16 cellular contexts compared by ENCODE assay signal in genomic region chr2:173644146-173644545, GRCh38.
DNase-seq lines count a peak whose midpoint lies in the region; ATAC-seq and TF ChIP-seq lines count a peak whose summit lies in the region.
"Had no signal": no experiment of that assay in that cellular context is flagged by ENCODE, and none has a peak within 500 bp of the region (broad histone marks: within the 10 kb centered on the region; RNA-seq: fewer than 3 reads in every experiment).

No MANE protein-coding gene starts in this region.

- peak overlapping the region; percentile 29 for H3K4me2 ChIP-seq in mammary epithelial cell (ENCODE audit: insufficient read depth, low read depth, low read length)

- TF ChIP-seq CTCF in mammary epithelial cell (conservative IDR thresholded peaks at IDR 0.05 in 1 of 2, IDR thresholded peaks at IDR 0.05 in 1 of 2; ENCODE audit: extremely low read depth in 1 of 2, insufficient read depth in 1 of 2, low read depth in 1 of 2, low read length in 2 of 2): no peak
- no peak for TF ChIP-seq CTCF in lung (IDR thresholded peaks at IDR 0.05; ENCODE audit: control extremely low read depth, extremely low read depth)

- DNase-seq in AG08395 (ENCODE audit: low spot score) (peak; percentile 70), LHCN-M2 (ENCODE audit: low read depth) (peak; percentile 74), mammary epithelial cell (peak; percentile 43), lung (ENCODE audit: low spot score) (no peak), mucosa of gallbladder (ENCODE audit: low spot score) (no peak), NCI-H748 (lab: John Stamatoyannopoulos, UW; ENCODE audit: unreplicated experiment) (no peak), Ammon's horn (ENCODE audit: low spot score) (no peak), DMS53 treated with DMSO at 0.1 percent for 48 hours (lab: John Stamatoyannopoulos, UW; ENCODE audit: unreplicated experiment) (no peak)
- DNase-seq: activated CD4-positive, alpha-beta T cell treated with anti-CD3 and anti-CD28 coated beads for 1 hour; activated T-cell treated with anti-CD3 and anti-CD28 coated beads, Interleukin-2, amount 50 U/mL, for 1 hour; DMS153; mucosa of descending colon; NCI-H1105; posterior cingulate gyrus had no signal

- no peak overlapping the region for H2AFZ ChIP-seq in mammary epithelial cell (ENCODE audit: low read depth, low read length)

- ATAC-seq in lung (ENCODE audit: insufficient read depth, low FRiP score): peak; percentile 48
- ATAC-seq: GM12878, mucosa of descending colon had no signal

- H3K27ac ChIP-seq in mammary epithelial cell (ENCODE audit: insufficient read depth, low read depth, low read length): no peak overlapping the region
- no peak overlapping the region for H3K27ac ChIP-seq in lung (ENCODE audit: low read depth in 1 of 2, low read length in 1 of 2)
- H3K27ac ChIP-seq: thoracic aorta had no signal

- H3K9me3 ChIP-seq in mammary epithelial cell (replicated peaks; ENCODE audit: insufficient read depth, low read length): no peaks in the 10 kb centered on the region
- no peaks in the 10 kb centered on the region for H3K9me3 ChIP-seq in lung (ENCODE audit: control insufficient read depth in 2 of 2, insufficient read depth in 1 of 2, low read length in 1 of 2)
- H3K9me3 ChIP-seq: mucosa of descending colon, thoracic aorta had no signal

- dilution Hi-C loops in mammary epithelial cell (cut with HindIII; ENCODE audit: low sequenced_read_pairs): no loop called here

- H3K9ac ChIP-seq in mammary epithelial cell (ENCODE audit: insufficient read depth, low read length): no peak overlapping the region

- H4K20me1 ChIP-seq in mammary epithelial cell (ENCODE audit: insufficient read depth, low read length): no peaks in the 10 kb centered on the region

- WGBS in mammary epithelial cell (ENCODE audit: low coverage, missing lambda C conversion rate): 33% methylated on average over 3 of the region's 3 CpGs
- 77 to 88% methylated on average over 3 of the region's 3 CpGs for WGBS in lung, 2 donors

- intact Hi-C loops in mammary epithelial cell (cut with micrococcal nuclease): no loop called here

- H3K79me2 ChIP-seq in mammary epithelial cell (ENCODE audit: insufficient read depth, low read length): no peaks in the 10 kb centered on the region

- no TSS peak for BruUV-seq in mammary epithelial cell (replicated peaks; lab: Mats Ljungman, UMichigan)

- H3K4me1 ChIP-seq in mammary epithelial cell (ENCODE audit: insufficient read depth, low read length): peaks cover 14% of the 10 kb centered on the region
- no peaks in the 10 kb centered on the region for H3K4me1 ChIP-seq in lung (ENCODE audit: control insufficient read depth in 2 of 2, insufficient read depth in 2 of 2, low read length in 2 of 2)

- no peaks in the 10 kb centered on the region for H3K36me3 ChIP-seq in mammary epithelial cell (ENCODE audit: insufficient read depth, low read length)
- H3K36me3 ChIP-seq in lung (ENCODE audit: control insufficient read depth in 2 of 2, insufficient read depth in 2 of 2, low read length in 2 of 2): no peaks in the 10 kb centered on the region
- H3K36me3 ChIP-seq: thoracic aorta had no signal

- CTCF ChIA-PET in mammary epithelial cell (lab: Charles Lee; ENCODE audit: low non-redundant PET): no interaction called here

- H3K27me3 ChIP-seq in mammary epithelial cell (ENCODE audit: insufficient read depth, low read length) (no peaks in the 10 kb centered on the region), lung (ENCODE audit: control insufficient read depth, insufficient read depth) (no peaks in the 10 kb centered on the region)

- in situ Hi-C loops in mammary epithelial cell (cut with MboI; ENCODE audit: low sequenced_read_pairs in 2 of 2): no loop called here

- no peak overlapping the region for H3K4me3 ChIP-seq in mammary epithelial cell (replicated peaks in 1 of 3; ENCODE audit: insufficient read depth in 1 of 3, low read depth in 2 of 3, low read length in 3 of 3)
- H3K4me3 ChIP-seq in lung: no peak overlapping the region
- H3K4me3 ChIP-seq: GM12878, mucosa of descending colon, thoracic aorta had no signal

Comparison
In these comparisons a context has a peak if more than half of its experiments do, and no peak if none do; other contexts are left out.
1. DNase-seq: peak in AG08395 (single experiment), LHCN-M2 (single experiment) and mammary epithelial cell (single experiment); none in lung (single experiment), mucosa of gallbladder (single experiment), NCI-H748 (single experiment), Ammon's horn (single experiment) and DMS53 treated with DMSO at 0.1 percent for 48 hours (single experiment).